ENCODE assay signal across 21 cellular contexts in the genomic region with DNA sequence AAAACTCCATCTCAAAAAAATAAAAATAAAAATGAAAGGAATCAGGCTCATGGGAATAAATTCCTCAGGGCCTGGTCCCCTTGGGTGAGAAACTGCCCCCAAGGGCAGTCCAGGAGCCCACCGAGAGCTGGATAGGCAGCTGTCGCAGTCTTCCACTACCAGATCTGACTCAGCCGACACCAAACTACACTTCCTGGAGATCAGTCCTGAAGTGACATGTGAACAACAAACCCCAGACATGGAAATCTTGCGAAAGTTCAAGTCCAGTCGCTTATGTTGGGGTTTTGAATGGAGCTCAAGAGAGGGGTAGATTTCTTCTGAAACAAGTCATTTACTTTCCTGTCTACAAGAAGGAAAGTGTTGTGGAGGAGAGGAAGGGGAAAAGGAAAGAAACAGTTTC. TPM values are rescaled to one million over a fixed set of nuclear protein-coding genes. Genes with fewer than 3 reads are reported as not detected.
A peak's percentile ranks its signal among the peaks of the same experiment; 100 is the strongest.
DNase-seq lines count a peak whose midpoint lies in the region; ATAC-seq and TF ChIP-seq lines count a peak whose summit lies in the region.
"Had no signal": no experiment of that assay in that cellular context is flagged by ENCODE, and none has a peak within 500 bp of the region (broad histone marks: within the 10 kb centered on the region; RNA-seq: fewer than 3 reads in every experiment).

No MANE protein-coding gene starts in this region.

- no peaks in the 10 kb centered on the region for H3K4me1 ChIP-seq in mesenchymal stem cell (ENCODE audit: control insufficient read depth, insufficient read depth, low read depth, low read length)
- H3K4me1 ChIP-seq: ascending aorta, testis had no signal

- H2BK120ac ChIP-seq in mesenchymal stem cell (ENCODE audit: low read depth, low read length), result no peak overlapping the region

- TF ChIP-seq POLR2A in NB4 (IDR thresholded peaks at IDR 0.05; ENCODE audit: extremely low read depth, insufficient read length), result no peak

- H3K27me3 Mint-ChIP-seq in endothelial cell (ENCODE audit: unreplicated experiment) (peaks cover 7% of the 10 kb centered on the region), immature natural killer cell (ENCODE audit: low read depth in 3 of 3) (peaks cover 0 to 1% (median 0%) of the 10 kb centered on the region in 3 donors)
- H3K27me3 Mint-ChIP-seq: CD4-positive, alpha-beta T cell had no signal

- no peak overlapping the region for H2BK5ac ChIP-seq in mesenchymal stem cell (ENCODE audit: low read depth, low read length, poor library complexity, severe bottlenecking)

- H3K27ac Mint-ChIP-seq in endothelial cell (ENCODE audit: unreplicated experiment) (peak overlapping the region; percentile 86), immature natural killer cell (no peak overlapping the region)
- H3K27ac Mint-ChIP-seq: CD4-positive, alpha-beta T cell had no signal

- no peak overlapping the region for H3K4me3 ChIP-seq in NB4 (ENCODE audit: low read depth, low read length)
- H3K4me3 ChIP-seq in mesenchymal stem cell (ENCODE audit: insufficient read depth in 1 of 2, low read depth in 1 of 2, low read length in 2 of 2), result no peak overlapping the region
- H3K4me3 ChIP-seq: ascending aorta, GM12878, testis had no signal

- H2BK12ac ChIP-seq in mesenchymal stem cell (ENCODE audit: low read length in 2 of 2), result no peak overlapping the region

- no peak overlapping the region for H3K14ac ChIP-seq in mesenchymal stem cell (ENCODE audit: low read length in 2 of 2)

- H2BK15ac ChIP-seq in mesenchymal stem cell (ENCODE audit: low read depth, poor library complexity, severe bottlenecking), result no peak overlapping the region

- no peak overlapping the region for H3K4me2 ChIP-seq in mesenchymal stem cell (ENCODE audit: low read length, poor library complexity, severe bottlenecking)

- H3K9ac ChIP-seq in mesenchymal stem cell (ENCODE audit: low read length), result no peak overlapping the region

- no peak overlapping the region for H4K8ac ChIP-seq in mesenchymal stem cell (ENCODE audit: low read length)

- 67% methylated on average over 4 of the region's 5 CpGs for WGBS in mesenchymal stem cell

- H3K4me1 Mint-ChIP-seq in endothelial cell (ENCODE audit: unreplicated experiment) (peaks cover 18% of the 10 kb centered on the region), immature natural killer cell (no peaks in the 10 kb centered on the region)

- H3K18ac ChIP-seq in mesenchymal stem cell (ENCODE audit: low read depth in 1 of 2, low read length in 2 of 2), result no peak overlapping the region

- DNase-seq in GM03348 (ENCODE audit: low spot score) (peak; percentile 38), NB4 (ENCODE audit: low read depth) (peak; percentile 58), endothelial cell (ENCODE audit: low spot score) (no peak), mesenchymal stem cell (peak; percentile 83), NCI-H2029 treated with DMSO at 0.1 percent for 48 hours (lab: John Stamatoyannopoulos, UW) (no peak), immature natural killer cell (no peak), AG20443 (ENCODE audit: low spot score) (no peak)
- DNase-seq: activated CD4-positive, alpha-beta T cell treated with anti-CD3 and anti-CD28 coated beads, Interleukin-2, amount 50 U/mL, for 4 hours; activated naive CD4-positive, alpha-beta T cell; CD4-positive, alpha-beta T cell; DMS153; GF-D8; left ventricle myocardium superior; NCI-H1092; NCI-H510A; retina; stimulated activated CD4-positive, alpha-beta T cell treated with anti-CD3 and anti-CD28 coated beads, Interleukin-15, amount 100 ng/mL, for 24 hours; testis had no signal

- no peak overlapping the region for H2AFZ ChIP-seq in mesenchymal stem cell (ENCODE audit: low read depth, low read length)

- no peak overlapping the region for H3K4me3 Mint-ChIP-seq in endothelial cell (ENCODE audit: unreplicated experiment)
- no peak overlapping the region for H3K4me3 Mint-ChIP-seq in immature natural killer cell
- H3K4me3 Mint-ChIP-seq: CD4-positive, alpha-beta T cell had no signal

- peaks cover 4 to 7% of the 10 kb centered on the region in 2 experiments for H3K36me3 ChIP-seq in mesenchymal stem cell (ENCODE audit: control insufficient read depth in 1 of 2, insufficient read depth in 2 of 2, low read depth in 1 of 2, low read length in 2 of 2)
- H3K36me3 ChIP-seq: ascending aorta had no signal

- peaks cover 25% of the 10 kb centered on the region for H3K79me1 ChIP-seq in mesenchymal stem cell (replicated peaks; ENCODE audit: low read length, poor library complexity, severe bottlenecking)

- H4K91ac ChIP-seq in mesenchymal stem cell (ENCODE audit: low read length), result no peak overlapping the region

- no peak overlapping the region for H3K23ac ChIP-seq in mesenchymal stem cell (ENCODE audit: low read length in 2 of 2)

- no peak overlapping the region for H2AK5ac ChIP-seq in mesenchymal stem cell (ENCODE audit: low read length, severe bottlenecking)

- H3K36me3 Mint-ChIP-seq in endothelial cell (ENCODE audit: low read depth, unreplicated experiment) (peaks cover 37% of the 10 kb centered on the region), immature natural killer cell (peaks cover 0 to 4% (median 0%) of the 10 kb centered on the region in 3 donors)

- no peaks in the 10 kb centered on the region for H3K9me3 ChIP-seq in mesenchymal stem cell (ENCODE audit: control insufficient read depth, low read length)
- H3K9me3 ChIP-seq: ascending aorta, testis had no signal

- H3K9me3 Mint-ChIP-seq in endothelial cell (ENCODE audit: unreplicated experiment) (no peaks in the 10 kb centered on the region), immature natural killer cell (no peaks in the 10 kb centered on the region)
- H3K9me3 Mint-ChIP-seq: CD4-positive, alpha-beta T cell had no signal

- no peak overlapping the region for H3K27ac ChIP-seq in mesenchymal stem cell (ENCODE audit: low read length, poor library complexity, severe bottlenecking)
- H3K27ac ChIP-seq: ascending aorta, testis had no signal

- no peaks in the 10 kb centered on the region for H3K27me3 ChIP-seq in mesenchymal stem cell (ENCODE audit: control insufficient read depth in 1 of 2, insufficient read depth in 1 of 2, low read length in 2 of 2)
- H3K27me3 ChIP-seq: ascending aorta, testis had no signal

- TF ChIP-seq CTCF in NB4 (IDR thresholded peaks at IDR 0.05; ENCODE audit: low read depth, low read length) (no peak), endothelial cell (IDR thresholded peaks at IDR 0.05; ENCODE audit: unreplicated experiment) (no peak)

- no peak overlapping the region for H3K4ac ChIP-seq in mesenchymal stem cell (ENCODE audit: low read depth in 1 of 2, low read length in 2 of 2)

- ATAC-seq in GM18907 (IDR thresholded peaks at IDR 0.05; ENCODE audit: unreplicated experiment), result no peak
- ATAC-seq: GM12878, left ventricle myocardium superior had no signal

RNA-seq across cellular contexts. Expression of gene ADCY3, which starts 12.9 kb away (rescaled TPM):
- 88.0 TPM for total RNA-seq in endothelial cell (ENCODE audit: unreplicated experiment)
- 28.8 TPM for polyA plus RNA-seq in mesenchymal stem cell (2013, experiment 1 of 2)
- polyA plus RNA-seq in mesenchymal stem cell (2013, experiment 2 of 2), result 29.1 TPM
- polyA plus RNA-seq in immature natural killer cell, result 1 to 10 TPM in 1 of 3 donors, under 1 TPM in 1, not detected in 1; 0.86 to 2.1 TPM

Comparison
In these comparisons a context has a peak if more than half of its experiments do, and no peak if none do; other contexts are left out.
1. DNase-seq: peak in GM03348 (single experiment), NB4 (single experiment) and mesenchymal stem cell (single experiment); none in endothelial cell (single experiment), NCI-H2029 treated with DMSO at 0.1 percent for 48 hours (single experiment), immature natural killer cell (0 of 3) and AG20443 (single experiment).